Comparison of ENCODE assay signal across 20 cellular contexts in the genomic region with DNA sequence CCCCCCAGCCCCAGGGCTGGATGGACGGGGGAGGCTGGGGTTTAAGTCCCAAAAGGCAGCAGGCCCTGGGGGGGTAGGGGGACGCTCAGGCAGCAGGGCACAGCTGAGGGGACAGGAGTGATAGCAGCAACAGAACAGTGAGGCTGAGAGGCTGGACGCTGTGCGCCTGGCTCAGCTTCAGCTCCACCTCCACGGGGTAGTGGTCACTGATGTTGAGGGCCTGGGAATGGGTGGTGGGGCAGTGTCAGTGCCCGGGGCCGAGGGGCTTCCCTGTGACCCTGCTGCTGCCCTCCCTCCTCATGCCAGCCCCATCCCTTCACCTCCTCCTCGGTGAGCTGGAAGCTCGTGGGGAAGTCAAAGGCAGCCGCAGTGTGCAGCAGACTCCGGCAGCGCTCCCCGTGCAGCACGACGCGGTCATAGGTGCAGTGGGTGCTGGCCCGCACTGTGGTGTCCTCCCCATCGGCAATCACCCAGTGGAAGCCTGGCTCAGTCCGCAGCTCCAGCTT. TPM values are rescaled to one million over a fixed set of nuclear protein-coding genes. Genes with fewer than 3 reads are reported as not detected.
DNase-seq lines count a peak whose midpoint lies in the region; ATAC-seq and TF ChIP-seq lines count a peak whose summit lies in the region.
"Had no signal": no experiment of that assay in that cellular context is flagged by ENCODE, and none has a peak within 500 bp of the region (broad histone marks: within the 10 kb centered on the region; RNA-seq: fewer than 3 reads in every experiment).

No MANE protein-coding gene starts in this region.

- H3K9me3 Mint-ChIP-seq in T-helper 2 cell treated with Interferon-gamma antibody and Interleukin-4, amounts not matched to agents 5 μg/mL and 100 μg/mL, for 36 hours: no peaks in the 10 kb centered on the region
- H3K9me3 Mint-ChIP-seq in endodermal cell: peaks cover 74% of the 10 kb centered on the region
- H3K9me3 Mint-ChIP-seq in stimulated activated effector memory CD8-positive, alpha-beta T cell treated with anti-CD3 and anti-CD28 coated beads, Interleukin-12 subunit alpha, Interleukin-12 subunit beta, amount 100 ng/mL, for 72 hours: no peaks in the 10 kb centered on the region
- H3K9me3 Mint-ChIP-seq: activated CD4-positive, alpha-beta T cell treated with anti-CD3 and anti-CD28 coated beads, Interleukin-2, amount 10 ng/mL, durations not matched to agents 7 days and 5 days had no signal

- H3K36me3 ChIP-seq in RWPE2 (ENCODE audit: low read depth): peaks cover 38% of the 10 kb centered on the region
- H3K36me3 ChIP-seq in endodermal cell (ENCODE audit: control insufficient read depth, insufficient read depth, low read length): peaks cover 22% of the 10 kb centered on the region
- H3K36me3 ChIP-seq: ovary had no signal

- peaks cover 7% of the 10 kb centered on the region for H3K4me1 Mint-ChIP-seq in T-helper 2 cell treated with Interferon-gamma antibody and Interleukin-4, amounts not matched to agents 5 μg/mL and 100 μg/mL, for 36 hours (ENCODE audit: low read depth)
- H3K4me1 Mint-ChIP-seq in endodermal cell: peaks cover 5% of the 10 kb centered on the region
- peaks cover 22% of the 10 kb centered on the region for H3K4me1 Mint-ChIP-seq in stimulated activated effector memory CD8-positive, alpha-beta T cell treated with anti-CD3 and anti-CD28 coated beads, Interleukin-12 subunit alpha, Interleukin-12 subunit beta, amount 100 ng/mL, for 72 hours

- ATAC-seq in RWPE2 (ENCODE audit: low read depth): peak; percentile 5; the same call in 1 of the 3 replicates
- no peak for ATAC-seq in stimulated activated effector memory CD8-positive, alpha-beta T cell treated with anti-CD3 and anti-CD28 coated beads, Interleukin-12 subunit alpha, Interleukin-12 subunit beta, amount 100 ng/mL, for 72 hours
- ATAC-seq in GM21515 (IDR thresholded peaks at IDR 0.05; ENCODE audit: unreplicated experiment): no peak
- ATAC-seq: sciatic nerve; stimulated activated naive CD8-positive, alpha-beta T cell treated with anti-CD3 and anti-CD28 coated beads, Interleukin-15, Interleukin-2, amounts not matched to agents 100 U/mL and 50 U/mL, for 24 hours had no signal

- TF ChIP-seq CTCF in RWPE2 (IDR thresholded peaks at IDR 0.05; ENCODE audit: poor library complexity, severe bottlenecking) (no peak), endodermal cell (conservative IDR thresholded peaks at IDR 0.05) (no peak)

- H3K27me3 ChIP-seq in RWPE2 (ENCODE audit: insufficient read depth, poor library complexity, severe bottlenecking): no peaks in the 10 kb centered on the region
- no peaks in the 10 kb centered on the region for H3K27me3 ChIP-seq in endodermal cell (ENCODE audit: control insufficient read depth, insufficient read depth, low read length, poor library complexity, severe bottlenecking)
- H3K27me3 ChIP-seq: MG63, ovary, Peyer's patch, transverse colon had no signal

- no peak overlapping the region for H3K4me3 Mint-ChIP-seq in T-helper 2 cell treated with Interferon-gamma antibody and Interleukin-4, amounts not matched to agents 5 μg/mL and 100 μg/mL, for 36 hours
- H3K4me3 Mint-ChIP-seq in endodermal cell: no peak overlapping the region
- no peak overlapping the region for H3K4me3 Mint-ChIP-seq in stimulated activated effector memory CD8-positive, alpha-beta T cell treated with anti-CD3 and anti-CD28 coated beads, Interleukin-12 subunit alpha, Interleukin-12 subunit beta, amount 100 ng/mL, for 72 hours
- H3K4me3 Mint-ChIP-seq: activated CD4-positive, alpha-beta T cell treated with anti-CD3 and anti-CD28 coated beads, Interleukin-2, amount 10 ng/mL, durations not matched to agents 7 days and 5 days had no signal

- H3K27ac ChIP-seq in RWPE2 (ENCODE audit: poor library complexity, severe bottlenecking): no peak overlapping the region
- no peak overlapping the region for H3K27ac ChIP-seq in endodermal cell (ENCODE audit: low read depth, low read length)
- H3K27ac ChIP-seq: ovary, Peyer's patch had no signal

- H3K4me3 ChIP-seq in RWPE2 (ENCODE audit: severe bottlenecking): no peak overlapping the region
- H3K4me3 ChIP-seq in endodermal cell (ENCODE audit: low read length): no peak overlapping the region
- H3K4me3 ChIP-seq: lung, MG63, ovary, Peyer's patch, transverse colon had no signal

- no peaks in the 10 kb centered on the region for H3K4me1 ChIP-seq in RWPE2 (ENCODE audit: insufficient read depth, poor library complexity, severe bottlenecking)
- H3K4me1 ChIP-seq in endodermal cell (ENCODE audit: control insufficient read depth, insufficient read depth, low read length): no peaks in the 10 kb centered on the region
- H3K4me1 ChIP-seq: BE2C had no signal

- DNase-seq in T-helper 2 cell treated with Interferon-gamma antibody and Interleukin-4, amounts not matched to agents 5 μg/mL and 100 μg/mL, for 36 hours (ENCODE audit: low spot score): no peak
- DNase-seq in T-helper 2 cell: no peak
- DNase-seq in RWPE2 (ENCODE audit: low spot score): no peak
- DNase-seq in endodermal cell: peak; percentile 53
- no peak for DNase-seq in stimulated activated effector memory CD8-positive, alpha-beta T cell treated with anti-CD3 and anti-CD28 coated beads, Interleukin-12 subunit alpha, Interleukin-12 subunit beta, amount 100 ng/mL, for 72 hours (ENCODE audit: low spot score in 2 of 2)
- DNase-seq in RKO (ENCODE audit: low spot score): no peak
- DNase-seq in DMS 273 treated with DMSO at 0.1 percent for 48 hours (lab: John Stamatoyannopoulos, UW): no peak
- DNase-seq: activated CD4-positive, alpha-beta T cell treated with anti-CD3 and anti-CD28 coated beads, Interleukin-2, amount 10 ng/mL, durations not matched to agents 7 days and 5 days; activated naive CD4-positive, alpha-beta T cell treated with anti-CD3 and anti-CD28 coated beads, Interleukin-2, amount 50 U/mL, for 16 hours; BE2C; H7; MG63; NCI-H146; ovary; Peyer's patch; stimulated activated naive CD8-positive, alpha-beta T cell treated with anti-CD3 and anti-CD28 coated beads, Interleukin-15, Interleukin-2, amounts not matched to agents 100 U/mL and 50 U/mL, for 24 hours; transverse colon had no signal

- H3K27me3 Mint-ChIP-seq in T-helper 2 cell treated with Interferon-gamma antibody and Interleukin-4, amounts not matched to agents 5 μg/mL and 100 μg/mL, for 36 hours (ENCODE audit: low read depth): peaks cover 4% of the 10 kb centered on the region
- H3K27me3 Mint-ChIP-seq in endodermal cell (ENCODE audit: insufficient read depth): no peaks in the 10 kb centered on the region
- H3K27me3 Mint-ChIP-seq: activated CD4-positive, alpha-beta T cell treated with anti-CD3 and anti-CD28 coated beads, Interleukin-2, amount 10 ng/mL, durations not matched to agents 7 days and 5 days had no signal

- H3K27ac Mint-ChIP-seq in T-helper 2 cell treated with Interferon-gamma antibody and Interleukin-4, amounts not matched to agents 5 μg/mL and 100 μg/mL, for 36 hours: peak overlapping the region; percentile 8
- H3K27ac Mint-ChIP-seq in endodermal cell: peak overlapping the region; percentile 56
- H3K27ac Mint-ChIP-seq in stimulated activated effector memory CD8-positive, alpha-beta T cell treated with anti-CD3 and anti-CD28 coated beads, Interleukin-12 subunit alpha, Interleukin-12 subunit beta, amount 100 ng/mL, for 72 hours: peak overlapping the region; percentile 100
- H3K27ac Mint-ChIP-seq: activated CD4-positive, alpha-beta T cell treated with anti-CD3 and anti-CD28 coated beads, Interleukin-2, amount 10 ng/mL, durations not matched to agents 7 days and 5 days had no signal

- WGBS in endodermal cell (ENCODE audit: insufficient coverage in 1 of 2, insufficient read length in 1 of 2), 2 experiments: 90% methylated on average over 17 of the region's 19 CpGs; no CpG with 5 or more reads in 1 of the 2 experiments

- H3K36me3 Mint-ChIP-seq in T-helper 2 cell treated with Interferon-gamma antibody and Interleukin-4, amounts not matched to agents 5 μg/mL and 100 μg/mL, for 36 hours (ENCODE audit: low read depth): peaks cover 31% of the 10 kb centered on the region
- peaks cover 24% of the 10 kb centered on the region for H3K36me3 Mint-ChIP-seq in endodermal cell (ENCODE audit: low read depth)
- peaks cover 41% of the 10 kb centered on the region for H3K36me3 Mint-ChIP-seq in stimulated activated effector memory CD8-positive, alpha-beta T cell treated with anti-CD3 and anti-CD28 coated beads, Interleukin-12 subunit alpha, Interleukin-12 subunit beta, amount 100 ng/mL, for 72 hours

- H3K9me3 ChIP-seq in RWPE2 (ENCODE audit: severe bottlenecking) (no peaks in the 10 kb centered on the region), endodermal cell (ENCODE audit: control insufficient read depth, low read length) (no peaks in the 10 kb centered on the region)
- H3K9me3 ChIP-seq: BE2C, MG63, ovary, Peyer's patch, transverse colon had no signal

- no peak overlapping the region for H3K9ac ChIP-seq in endodermal cell (ENCODE audit: extremely low read depth, low read length, poor library complexity, severe bottlenecking)

RNA-seq across cellular contexts. Expression of a gene that starts 4.5 kb away (rescaled TPM):
- 1,000 to 10,000 TPM; 2,142 to 2,551 TPM for total RNA-seq in endodermal cell
- 2,954 TPM for polyA plus RNA-seq in endodermal cell (2013, experiment 1 of 2)
- polyA plus RNA-seq in endodermal cell (2013, experiment 2 of 2): 2,652 TPM

RNA-seq across cellular contexts. Expression of a gene that starts 6.4 kb away (rescaled TPM):
- 10 to 100 TPM; 13.8 to 17.0 TPM for total RNA-seq in endodermal cell
- 13.1 TPM for polyA plus RNA-seq in endodermal cell (2013, experiment 1 of 2)
- 10.9 TPM for polyA plus RNA-seq in endodermal cell (2013, experiment 2 of 2)

RNA-seq across cellular contexts. Expression of a gene that starts 8.7 kb away (rescaled TPM):
- total RNA-seq in endodermal cell: 10 to 100 TPM; 32.9 to 62.9 TPM
- 40.6 TPM for polyA plus RNA-seq in endodermal cell (2013, experiment 1 of 2)
- 39.8 TPM for polyA plus RNA-seq in endodermal cell (2013, experiment 2 of 2)

RNA-seq across cellular contexts. Expression of a gene that starts 23.6 kb away (rescaled TPM):
- total RNA-seq in endodermal cell: 10 to 100 TPM; 60.3 to 76.4 TPM
- 91.0 TPM for polyA plus RNA-seq in endodermal cell (2013, experiment 1 of 2)
- 77.9 TPM for polyA plus RNA-seq in endodermal cell (2013, experiment 2 of 2)

RNA-seq across cellular contexts. Expression of a gene that starts 25.8 kb away (rescaled TPM):
- 10 to 100 TPM; 61.6 to 66.8 TPM for total RNA-seq in endodermal cell
- polyA plus RNA-seq in endodermal cell (2013, experiment 1 of 2): 92.5 TPM
- polyA plus RNA-seq in endodermal cell (2013, experiment 2 of 2): 84.1 TPM

Comparison
In these comparisons a context has a peak if more than half of its experiments do, and no peak if none do; other contexts are left out.
1. H3K27ac Mint-ChIP-seq: peak in every context shown above with its lines; median percentile 100 in stimulated activated effector memory CD8-positive, alpha-beta T cell treated with anti-CD3 and anti-CD28 coated beads, Interleukin-12 subunit alpha, Interleukin-12 subunit beta, amount 100 ng/mL, for 72 hours; 56 in endodermal cell; 8 in T-helper 2 cell treated with Interferon-gamma antibody and Interleukin-4, amounts not matched to agents 5 μg/mL and 100 μg/mL, for 36 hours.